In the genomic region with DNA sequence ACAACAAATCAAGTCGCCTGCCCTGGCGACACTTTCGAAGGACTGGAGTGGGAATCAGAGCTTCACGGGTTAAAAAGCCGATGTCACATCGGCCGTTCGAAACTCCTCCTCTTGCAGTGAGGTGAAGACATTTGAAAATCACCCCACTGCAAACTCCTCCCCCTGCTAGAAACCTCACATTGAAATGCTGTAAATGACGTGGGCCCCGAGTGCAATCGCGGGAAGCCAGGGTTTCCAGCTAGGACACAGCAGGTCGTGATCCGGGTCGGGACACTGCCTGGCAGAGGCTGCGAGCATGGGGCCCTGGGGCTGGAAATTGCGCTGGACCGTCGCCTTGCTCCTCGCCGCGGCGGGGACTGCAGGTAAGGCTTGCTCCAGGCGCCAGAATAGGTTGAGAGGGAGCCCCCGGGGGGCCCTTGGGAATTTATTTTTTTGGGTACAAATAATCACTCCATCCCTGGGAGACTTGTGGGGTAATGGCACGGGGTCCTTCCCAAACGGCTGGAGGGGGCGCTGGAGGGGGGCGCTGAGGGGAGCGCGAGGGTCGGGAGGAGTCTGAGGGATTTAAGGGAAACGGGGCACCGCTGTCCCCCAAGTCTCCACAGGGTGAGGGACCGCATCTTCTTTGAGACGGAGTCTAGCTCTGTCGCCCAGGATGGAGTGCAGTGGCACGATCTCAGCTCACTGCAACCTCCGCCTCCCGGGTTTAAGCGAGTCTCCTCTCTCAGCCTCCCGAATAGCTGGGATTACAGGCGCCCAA, we compare ENCODE assay signal across 8 cellular contexts. TPM values are rescaled to one million over a fixed set of nuclear protein-coding genes. Genes with fewer than 3 reads are reported as not detected.
DNase-seq lines count a peak whose midpoint lies in the region; ATAC-seq, FAIRE-seq and TF ChIP-seq lines count a peak whose summit lies in the region.

Gene LDLR (plus strand): TSS at position 210 of the 760 bp plus-strand sequence. CDS start 86 bp downstream, at position 296.

- H3K4me1 ChIP-seq in gastroesophageal sphincter (peaks cover 2 to 81% (median 21%) of the 10 kb centered on the region in 3 donors), neuron (ENCODE audit: insufficient read depth, low read length) (peaks cover 26% of the 10 kb centered on the region), subcutaneous abdominal adipose tissue (ENCODE audit: control insufficient read depth in 5 of 5, insufficient read depth in 5 of 5, low read length in 5 of 5) (peaks cover 12 to 72% (median 50%) of the 10 kb centered on the region in 5 donors)

- WGBS in gastroesophageal sphincter (ENCODE audit: low coverage in 1 of 2), 2 donors: 2% methylated on average over 11 of the region's 43 CpGs; no CpG with 5 or more reads in 1 of the 2 donors

- H3K27me3 Mint-ChIP-seq in activated naive CD4-positive, alpha-beta T cell treated with anti-CD3 and anti-CD28 coated beads, Interleukin-2, amount 10 ng/mL, durations not matched to agents 7 days and 5 days: no peaks in the 10 kb centered on the region

- H3K27ac ChIP-seq in gastroesophageal sphincter: peak within 1 kb of the TSS; percentile 96 to 99 (median 97)
- H3K27ac ChIP-seq in subcutaneous abdominal adipose tissue (ENCODE audit: low read depth, low read length): peak within 1 kb of the TSS; percentile 99

- DNase-seq in GM12892 (ENCODE audit: insufficient read length) (peak; percentile 52), NCI-H1048 (lab: John Stamatoyannopoulos, UW) (peak; percentile 84), SKM-1 (lab: John Stamatoyannopoulos, UW; ENCODE audit: unreplicated experiment) (peak; percentile 98)
- peak; percentile 93 for DNase-seq in activated naive CD4-positive, alpha-beta T cell treated with anti-CD3 and anti-CD28 coated beads, Interleukin-2, amount 10 ng/mL, durations not matched to agents 7 days and 5 days

- TF ChIP-seq EP300 in gastroesophageal sphincter (IDR thresholded peaks at IDR 0.05): peak; percentile 23

- H3K9me3 ChIP-seq in gastroesophageal sphincter (no peaks in the 10 kb centered on the region), neuron (ENCODE audit: low read length) (no peaks in the 10 kb centered on the region), subcutaneous abdominal adipose tissue (ENCODE audit: control insufficient read depth in 5 of 5, low read length in 5 of 5) (no peaks in the 10 kb centered on the region)

- FAIRE-seq in GM12892 (lab: Jason Lieb, UNC): peak; percentile 81

- peaks cover 49% of the 10 kb centered on the region for H3K4me1 Mint-ChIP-seq in activated naive CD4-positive, alpha-beta T cell treated with anti-CD3 and anti-CD28 coated beads, Interleukin-2, amount 10 ng/mL, durations not matched to agents 7 days and 5 days

- H3K27me3 ChIP-seq in gastroesophageal sphincter (no peaks in the 10 kb centered on the region), neuron (ENCODE audit: insufficient read depth, low read length) (no peaks in the 10 kb centered on the region), subcutaneous abdominal adipose tissue (ENCODE audit: control insufficient read depth in 5 of 5, insufficient read depth in 4 of 5, low read length in 5 of 5) (no peaks in the 10 kb centered on the region)

- peak within 1 kb of the TSS; percentile 93 for H3K4me3 Mint-ChIP-seq in activated naive CD4-positive, alpha-beta T cell treated with anti-CD3 and anti-CD28 coated beads, Interleukin-2, amount 10 ng/mL, durations not matched to agents 7 days and 5 days

- no peak within 1 kb of the TSS for H2AFZ ChIP-seq in neuron (ENCODE audit: low read depth, low read length)

- H3K36me3 ChIP-seq in gastroesophageal sphincter: no peaks in the 10 kb centered on the region
- H3K36me3 ChIP-seq in neuron (ENCODE audit: insufficient read depth, low read length): peaks cover 26% of the 10 kb centered on the region
- H3K36me3 ChIP-seq in subcutaneous abdominal adipose tissue (ENCODE audit: control insufficient read depth in 5 of 5, insufficient read depth in 5 of 5, low read length in 5 of 5): peaks cover 0 to 5% (median 0%) of the 10 kb centered on the region in 5 donors

- CTCF ChIA-PET in activated naive CD4-positive, alpha-beta T cell treated with anti-CD3 and anti-CD28 coated beads, Interleukin-2, amount 10 ng/mL, durations not matched to agents 7 days and 5 days (lab: Charles Lee): interaction anchor here (1.0 to 1.2 kb wide), 2 partner anchors 54 to 686 kb away, joined by 3 to 4 read pairs; no protein-coding TSS in a partner anchor

- TF ChIP-seq POLR2A in GM12892 (IDR thresholded peaks at IDR 0.05; ENCODE audit: low read depth, low read length) (peak; percentile 79), gastroesophageal sphincter (IDR thresholded peaks at IDR 0.05) (peak; percentile 42 to 83)

- H3K4me3 ChIP-seq in gastroesophageal sphincter (peak within 1 kb of the TSS; percentile 70 to 76), neuron (ENCODE audit: low read length) (peak within 1 kb of the TSS; percentile 67), subcutaneous abdominal adipose tissue (ENCODE audit: low read depth in 1 of 5, low read length in 5 of 5) (peak within 1 kb of the TSS; percentile 77 to 90 (median 79))

- H3K9ac ChIP-seq in subcutaneous abdominal adipose tissue (ENCODE audit: low read length in 5 of 5): peak within 1 kb of the TSS; percentile 51 to 86 (median 85)

- peak within 1 kb of the TSS; percentile 99 for H3K27ac Mint-ChIP-seq in activated naive CD4-positive, alpha-beta T cell treated with anti-CD3 and anti-CD28 coated beads, Interleukin-2, amount 10 ng/mL, durations not matched to agents 7 days and 5 days

- no peaks in the 10 kb centered on the region for H3K9me3 Mint-ChIP-seq in activated naive CD4-positive, alpha-beta T cell treated with anti-CD3 and anti-CD28 coated beads, Interleukin-2, amount 10 ng/mL, durations not matched to agents 7 days and 5 days

- TF ChIP-seq CTCF in gastroesophageal sphincter (IDR thresholded peaks at IDR 0.05): peak in 1 of 4 experiments; percentile 1

- peaks cover 37% of the 10 kb centered on the region for H3K36me3 Mint-ChIP-seq in activated naive CD4-positive, alpha-beta T cell treated with anti-CD3 and anti-CD28 coated beads, Interleukin-2, amount 10 ng/mL, durations not matched to agents 7 days and 5 days

- peak; percentile 52 for ATAC-seq in gastroesophageal sphincter
- ATAC-seq in HG02852 (IDR thresholded peaks at IDR 0.05; ENCODE audit: unreplicated experiment): no peak

RNA-seq across cellular contexts. Expression of gene LDLR, which starts in this region (rescaled TPM):
- 17.7 TPM for polyA plus RNA-seq in GM12892 (2012; ENCODE audit: missing spikeins)
- total RNA-seq in gastroesophageal sphincter: 10 to 100 TPM; 14.9 to 68.1 (median 32.6) TPM
